Comparison of ENCODE assay signal across 9 cellular contexts in the genomic region with DNA sequence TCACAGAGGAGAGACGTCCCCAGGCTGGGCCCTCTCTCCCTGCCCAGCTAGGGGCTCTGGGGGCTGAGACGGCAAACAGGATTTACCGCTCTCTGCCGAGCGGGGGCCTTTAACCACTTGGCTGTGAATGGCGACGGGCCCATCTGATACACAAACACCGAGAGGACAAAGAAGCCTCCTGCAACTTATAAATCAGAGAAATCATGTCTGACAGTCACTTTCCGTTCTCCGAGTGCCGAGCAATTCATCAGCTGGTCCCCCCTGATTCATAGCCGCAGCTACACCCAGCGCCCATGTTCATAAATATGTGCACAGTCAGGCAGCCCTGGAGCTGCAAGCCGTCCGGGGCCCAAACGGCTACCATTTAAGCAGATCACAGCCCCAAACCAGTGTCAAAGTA.
A peak's percentile ranks its signal among the peaks of the same experiment; 100 is the strongest.
DNase-seq lines count a peak whose midpoint lies in the region; ATAC-seq, FAIRE-seq and TF ChIP-seq lines count a peak whose summit lies in the region.
"Had no signal": no experiment of that assay in that cellular context is flagged by ENCODE, and none has a peak within 500 bp of the region (broad histone marks: within the 10 kb centered on the region; RNA-seq: fewer than 3 reads in every experiment).

No MANE protein-coding gene starts in this region.

- intact Hi-C loops in activated CD4-positive, alpha-beta T cell treated with anti-CD3 and anti-CD28 coated beads for 36 hours (cut with DNase I, micrococcal nuclease) = loop anchor here in 1 of 2 experiments (2.0 kb wide), 1 partner anchor 63 kb away; no protein-coding TSS in a partner anchor
- intact Hi-C loops in adrenal gland (cut with DNase I) = no loop called here

- H3K36me3 Mint-ChIP-seq in activated CD4-positive, alpha-beta T cell treated with anti-CD3 and anti-CD28 coated beads for 36 hours (ENCODE audit: low read depth) = no peaks in the 10 kb centered on the region

- H3K4me1 ChIP-seq in adrenal gland (replicated peaks in 1 of 2) (no peaks in the 10 kb centered on the region), mesodermal cell (ENCODE audit: control insufficient read depth, insufficient read depth, low read length, poor library complexity, severe bottlenecking) (peaks cover 8% of the 10 kb centered on the region), thymus (ENCODE audit: control insufficient read depth, insufficient read depth, low read length) (peaks cover 10% of the 10 kb centered on the region)

- TF ChIP-seq CTCF in adrenal gland (IDR thresholded peaks at IDR 0.05) = no peak

- H3K36me3 ChIP-seq in adrenal gland (replicated peaks in 1 of 2) (no peaks in the 10 kb centered on the region), mesodermal cell (ENCODE audit: control insufficient read depth, insufficient read depth, low read length) (peaks cover 11% of the 10 kb centered on the region), thymus (ENCODE audit: control insufficient read depth, insufficient read depth) (no peaks in the 10 kb centered on the region)

- CTCF ChIA-PET in activated CD4-positive, alpha-beta T cell treated with anti-CD3 and anti-CD28 coated beads for 36 hours (lab: Charles Lee) = interaction anchor here (0.6 to 0.9 kb wide), 3 partner anchors 9 to 349 kb away, joined by 3 read pairs; no protein-coding TSS in a partner anchor

- H3K9me3 ChIP-seq in adrenal gland (replicated peaks in 1 of 3) (no peaks in the 10 kb centered on the region), mesodermal cell (ENCODE audit: control insufficient read depth, low read length) (no peaks in the 10 kb centered on the region), thymus (ENCODE audit: control insufficient read depth) (peaks cover 1% of the 10 kb centered on the region)

- peak overlapping the region; percentile 71 for H3K4me3 Mint-ChIP-seq in activated CD4-positive, alpha-beta T cell treated with anti-CD3 and anti-CD28 coated beads for 36 hours

- peak; percentile 85 for ATAC-seq in activated CD4-positive, alpha-beta T cell treated with anti-CD3 and anti-CD28 coated beads for 36 hours

- H3K4me3 ChIP-seq in adrenal gland (peak overlapping the region in 1 of 4 donors; percentile 44), mesodermal cell (ENCODE audit: extremely low read depth, insufficient read depth, low read length, poor library complexity, severe bottlenecking) (no peak overlapping the region), thymus (ENCODE audit: low read length) (peak overlapping the region; percentile 43)

- peak overlapping the region in 1 of 5 donors; percentile 28 for H3K27ac ChIP-seq in adrenal gland
- H3K27ac ChIP-seq in mesodermal cell (ENCODE audit: low read depth, low read length, severe bottlenecking) = peak overlapping the region; percentile 6
- no peak overlapping the region for H3K27ac ChIP-seq in thymus (ENCODE audit: low read depth)

- FAIRE-seq in RCC 7860 (lab: Jason Lieb, UNC) = no peak

- H3K27me3 ChIP-seq in adrenal gland = no peaks in the 10 kb centered on the region
- H3K27me3 ChIP-seq in thymus (ENCODE audit: control insufficient read depth, insufficient read depth) = no peaks in the 10 kb centered on the region

- peak overlapping the region; percentile 88 for H3K27ac Mint-ChIP-seq in activated CD4-positive, alpha-beta T cell treated with anti-CD3 and anti-CD28 coated beads for 36 hours

- POLR2A ChIA-PET in activated CD4-positive, alpha-beta T cell treated with anti-CD3 and anti-CD28 coated beads for 36 hours (lab: Charles Lee) = interaction anchor here (0.6 kb wide), 1 partner anchor 108 kb away, joined by 3 read pairs; no protein-coding TSS in a partner anchor

- no peaks in the 10 kb centered on the region for H3K9me3 Mint-ChIP-seq in activated CD4-positive, alpha-beta T cell treated with anti-CD3 and anti-CD28 coated beads for 36 hours (ENCODE audit: low read depth)

- no peak for TF ChIP-seq POLR2A in adrenal gland (IDR thresholded peaks at IDR 0.05)

- H3K27me3 Mint-ChIP-seq in activated CD4-positive, alpha-beta T cell treated with anti-CD3 and anti-CD28 coated beads for 36 hours = no peaks in the 10 kb centered on the region

- peaks cover 12% of the 10 kb centered on the region for H3K4me1 Mint-ChIP-seq in activated CD4-positive, alpha-beta T cell treated with anti-CD3 and anti-CD28 coated beads for 36 hours

- 31 to 41% (median 39%) methylated on average over 3 to 16 of the region's 16 CpGs for WGBS in adrenal gland, 4 donors
- 83 to 85% methylated on average over 15 to 16 of the region's 16 CpGs for WGBS in mesodermal cell (ENCODE audit: insufficient coverage in 2 of 2), 2 experiments
- 23% methylated on average over 16 of the region's 16 CpGs for WGBS in thymus

- DNase-seq in activated CD4-positive, alpha-beta T cell treated with anti-CD3 and anti-CD28 coated beads for 36 hours = peak; percentile 66
- DNase-seq in activated CD4-positive, alpha-beta T cell treated with anti-CD3 and anti-CD28 coated beads for 1 hour = no peak
- DNase-seq in adrenal gland = peak in 4 of 7 donors; percentile 22 to 68 (median 30)
- no peak for DNase-seq in RCC 7860 (ENCODE audit: low spot score)
- DNase-seq in SKM-1 (lab: John Stamatoyannopoulos, UW; ENCODE audit: unreplicated experiment) = no peak
- no peak for DNase-seq in SKM-1 treated with dmso at 0.1 percent for 144 hours (lab: John Stamatoyannopoulos, UW; ENCODE audit: unreplicated experiment)
- DNase-seq: islet precursor cell had no signal

Comparison
In these comparisons a context has a peak if more than half of its experiments do, and no peak if none do; other contexts are left out.
1. DNase-seq: peak in activated CD4-positive, alpha-beta T cell treated with anti-CD3 and anti-CD28 coated beads for 36 hours (single experiment) and adrenal gland (4 of 7); none in activated CD4-positive, alpha-beta T cell treated with anti-CD3 and anti-CD28 coated beads for 1 hour (single experiment), RCC 7860 (single experiment), SKM-1 (single experiment) and SKM-1 treated with dmso at 0.1 percent for 144 hours (single experiment).